Comparison of ENCODE assay signal across 1 cellular context in the genomic region with DNA sequence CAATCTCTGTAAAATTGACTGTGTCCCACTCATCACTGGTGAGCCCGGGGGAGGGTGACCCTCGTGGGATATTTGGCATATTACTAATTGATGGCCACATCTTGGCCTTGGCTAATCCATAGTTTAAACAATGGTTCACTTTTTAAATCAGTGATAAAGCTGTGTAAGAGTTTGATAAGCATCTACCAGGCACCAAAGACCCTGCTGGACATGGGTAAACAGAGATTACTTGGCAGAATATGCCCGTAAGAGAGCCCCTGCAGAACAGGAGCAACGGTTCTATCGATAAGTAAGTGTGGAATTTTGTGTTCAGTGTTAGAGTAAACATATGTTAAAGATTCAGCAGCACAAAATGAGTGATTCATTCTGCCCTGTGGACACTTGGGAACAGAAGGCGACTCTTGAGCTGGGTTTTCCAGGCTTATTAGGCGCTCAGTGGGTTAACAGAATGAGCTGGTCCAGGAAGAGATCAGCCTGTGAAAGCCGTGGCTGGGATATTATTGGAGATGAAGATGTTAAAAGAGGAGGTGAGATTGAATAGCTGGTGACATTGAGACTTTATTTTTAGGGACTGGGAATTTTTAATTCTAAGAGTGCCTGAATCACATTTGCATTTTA.
TF ChIP-seq lines count a peak whose summit lies in the region.

No MANE protein-coding gene starts in this region.

TF ChIP-seq in SK-N-SH treated with all-trans-retinoic acid at 6 μM for 48 hours, 23 proteins besides CTCF, POLR2A, EP300 and RAD21 (continued from another document):
- TF ChIP-seq, protein P1, sequence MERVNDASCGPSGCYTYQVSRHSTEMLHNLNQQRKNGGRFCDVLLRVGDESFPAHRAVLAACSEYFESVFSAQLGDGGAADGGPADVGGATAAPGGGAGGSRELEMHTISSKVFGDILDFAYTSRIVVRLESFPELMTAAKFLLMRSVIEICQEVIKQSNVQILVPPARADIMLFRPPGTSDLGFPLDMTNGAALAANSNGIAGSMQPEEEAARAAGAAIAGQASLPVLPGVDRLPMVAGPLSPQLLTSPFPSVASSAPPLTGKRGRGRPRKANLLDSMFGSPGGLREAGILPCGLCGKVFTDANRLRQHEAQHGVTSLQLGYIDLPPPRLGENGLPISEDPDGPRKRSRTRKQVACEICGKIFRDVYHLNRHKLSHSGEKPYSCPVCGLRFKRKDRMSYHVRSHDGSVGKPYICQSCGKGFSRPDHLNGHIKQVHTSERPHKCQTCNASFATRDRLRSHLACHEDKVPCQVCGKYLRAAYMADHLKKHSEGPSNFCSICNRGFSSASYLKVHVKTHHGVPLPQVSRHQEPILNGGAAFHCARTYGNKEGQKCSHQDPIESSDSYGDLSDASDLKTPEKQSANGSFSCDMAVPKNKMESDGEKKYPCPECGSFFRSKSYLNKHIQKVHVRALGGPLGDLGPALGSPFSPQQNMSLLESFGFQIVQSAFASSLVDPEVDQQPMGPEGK (CRISPR knock-in tag; IDR thresholded peaks at IDR 0.05; ENCODE audit: borderline replicate concordance) = no peak
- TF ChIP-seq TCF4 (CRISPR knock-in tag; IDR thresholded peaks at IDR 0.05; ENCODE audit: borderline replicate concordance) = no peak
- TF ChIP-seq RARB (CRISPR knock-in tag; IDR thresholded peaks at IDR 0.05) = no peak
- TF ChIP-seq ARNTL (CRISPR knock-in tag; IDR thresholded peaks at IDR 0.05; ENCODE audit: borderline replicate concordance, low read depth) = no peak
- TF ChIP-seq, protein P2, sequence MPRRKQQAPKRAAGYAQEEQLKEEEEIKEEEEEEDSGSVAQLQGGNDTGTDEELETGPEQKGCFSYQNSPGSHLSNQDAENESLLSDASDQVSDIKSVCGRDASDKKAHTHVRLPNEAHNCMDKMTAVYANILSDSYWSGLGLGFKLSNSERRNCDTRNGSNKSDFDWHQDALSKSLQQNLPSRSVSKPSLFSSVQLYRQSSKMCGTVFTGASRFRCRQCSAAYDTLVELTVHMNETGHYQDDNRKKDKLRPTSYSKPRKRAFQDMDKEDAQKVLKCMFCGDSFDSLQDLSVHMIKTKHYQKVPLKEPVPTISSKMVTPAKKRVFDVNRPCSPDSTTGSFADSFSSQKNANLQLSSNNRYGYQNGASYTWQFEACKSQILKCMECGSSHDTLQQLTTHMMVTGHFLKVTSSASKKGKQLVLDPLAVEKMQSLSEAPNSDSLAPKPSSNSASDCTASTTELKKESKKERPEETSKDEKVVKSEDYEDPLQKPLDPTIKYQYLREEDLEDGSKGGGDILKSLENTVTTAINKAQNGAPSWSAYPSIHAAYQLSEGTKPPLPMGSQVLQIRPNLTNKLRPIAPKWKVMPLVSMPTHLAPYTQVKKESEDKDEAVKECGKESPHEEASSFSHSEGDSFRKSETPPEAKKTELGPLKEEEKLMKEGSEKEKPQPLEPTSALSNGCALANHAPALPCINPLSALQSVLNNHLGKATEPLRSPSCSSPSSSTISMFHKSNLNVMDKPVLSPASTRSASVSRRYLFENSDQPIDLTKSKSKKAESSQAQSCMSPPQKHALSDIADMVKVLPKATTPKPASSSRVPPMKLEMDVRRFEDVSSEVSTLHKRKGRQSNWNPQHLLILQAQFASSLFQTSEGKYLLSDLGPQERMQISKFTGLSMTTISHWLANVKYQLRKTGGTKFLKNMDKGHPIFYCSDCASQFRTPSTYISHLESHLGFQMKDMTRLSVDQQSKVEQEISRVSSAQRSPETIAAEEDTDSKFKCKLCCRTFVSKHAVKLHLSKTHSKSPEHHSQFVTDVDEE (CRISPR knock-in tag; IDR thresholded peaks at IDR 0.05) = no peak
- TF ChIP-seq CSDC2 (CRISPR knock-in tag; IDR thresholded peaks at IDR 0.05) = no peak
